In the genomic region with DNA sequence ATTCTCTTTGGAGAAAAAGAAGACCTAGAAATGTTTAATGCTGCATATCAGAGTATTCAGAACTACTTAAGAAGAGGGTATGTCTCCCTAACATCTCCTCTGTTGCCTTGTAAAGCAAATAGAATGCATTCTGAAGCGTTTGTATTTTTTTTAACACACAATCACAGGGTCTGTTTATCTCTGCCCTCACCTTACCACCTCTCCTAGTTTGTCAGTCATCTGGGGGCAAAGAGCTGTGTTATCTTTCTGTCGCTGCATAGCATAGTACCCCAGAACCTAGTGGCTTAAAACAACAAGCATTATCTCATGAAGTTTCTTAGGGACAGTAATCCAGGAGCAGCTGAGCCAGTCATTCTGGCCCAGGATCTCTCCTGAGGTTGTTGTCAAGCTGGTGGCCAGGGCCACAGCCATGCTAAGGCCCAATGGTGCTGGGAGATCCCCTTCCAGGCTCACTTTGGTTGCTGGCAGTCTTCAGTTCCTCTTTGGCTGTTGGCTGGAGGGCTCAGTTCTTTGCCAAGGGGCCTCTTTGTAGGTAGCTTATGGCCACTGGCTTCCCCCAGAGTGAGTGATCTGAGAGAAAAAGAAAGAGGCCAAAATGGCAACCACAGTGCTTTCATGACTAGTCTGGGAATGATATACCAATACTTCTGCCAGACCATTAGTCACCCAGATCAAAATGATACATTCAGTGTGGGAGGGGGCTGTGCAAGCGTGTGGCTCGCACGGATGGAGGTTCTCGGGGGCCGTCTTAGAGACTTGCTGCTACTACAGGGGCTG, we compare ENCODE assay signal across 8 cellular contexts. TPM values are rescaled to one million over a fixed set of nuclear protein-coding genes. Genes with fewer than 3 reads are reported as not detected.
DNase-seq lines count a peak whose midpoint lies in the region; ATAC-seq and TF ChIP-seq lines count a peak whose summit lies in the region.

No MANE protein-coding gene starts in this region.

- H3K36me3 ChIP-seq in OCI-LY7 (ENCODE audit: insufficient read depth, low read length), result peaks cover 100% of the 10 kb centered on the region

- H4K20me1 ChIP-seq in OCI-LY7 (ENCODE audit: insufficient read depth, low read length), result peaks cover 4% of the 10 kb centered on the region; the same call in 1 of the 2 replicates

- intact Hi-C loops in OCI-LY7 (cut with micrococcal nuclease; ENCODE audit: unreplicated experiment), result no loop called here

- peak overlapping the region; percentile 38 for H3K4me3 Mint-ChIP-seq in activated T-cell treated with anti-CD3 and anti-CD28 coated beads, Interleukin-2, amount 50 U/mL, for 24 hours
- H3K4me3 Mint-ChIP-seq in stimulated activated effector memory CD8-positive, alpha-beta T cell treated with anti-CD3 and anti-CD28 coated beads, Interleukin-12 subunit alpha, Interleukin-12 subunit beta, amount 100 ng/mL, for 72 hours, result peak overlapping the region; percentile 44

- peaks cover 8% of the 10 kb centered on the region for H3K4me1 ChIP-seq in OCI-LY7 (ENCODE audit: insufficient read depth, low read length, poor library complexity, severe bottlenecking)

- POLR2A ChIA-PET in OCI-LY7 (lab: Charles Lee), result interaction anchor here (0.8 to 2.2 kb wide), 4 partner anchors 9 to 60 kb away, joined by 3 to 7 read pairs (median 3); no protein-coding TSS in a partner anchor

- CTCF ChIA-PET in OCI-LY7 (lab: Charles Lee; ENCODE audit: unreplicated experiment), result no interaction called here

- no peaks in the 10 kb centered on the region for H3K27me3 Mint-ChIP-seq in activated T-cell treated with anti-CD3 and anti-CD28 coated beads, Interleukin-2, amount 50 U/mL, for 24 hours

- H3K79me2 ChIP-seq in OCI-LY7 (ENCODE audit: insufficient read depth, low read depth, low read length), result peaks cover 60% of the 10 kb centered on the region

- peaks cover 94% of the 10 kb centered on the region for H3K36me3 Mint-ChIP-seq in activated T-cell treated with anti-CD3 and anti-CD28 coated beads, Interleukin-2, amount 50 U/mL, for 24 hours (ENCODE audit: low read depth)
- H3K36me3 Mint-ChIP-seq in stimulated activated effector memory CD8-positive, alpha-beta T cell treated with anti-CD3 and anti-CD28 coated beads, Interleukin-12 subunit alpha, Interleukin-12 subunit beta, amount 100 ng/mL, for 72 hours, result peaks cover 100% of the 10 kb centered on the region

- H3K9me3 ChIP-seq in OCI-LY7 (ENCODE audit: low read length), result no peaks in the 10 kb centered on the region

- H3K27ac Mint-ChIP-seq in activated T-cell treated with anti-CD3 and anti-CD28 coated beads, Interleukin-2, amount 50 U/mL, for 24 hours, result peak overlapping the region; percentile 93
- H3K27ac Mint-ChIP-seq in stimulated activated effector memory CD8-positive, alpha-beta T cell treated with anti-CD3 and anti-CD28 coated beads, Interleukin-12 subunit alpha, Interleukin-12 subunit beta, amount 100 ng/mL, for 72 hours, result peak overlapping the region; percentile 91

- DNase-seq in activated T-cell treated with anti-CD3 and anti-CD28 coated beads, Interleukin-2, amount 50 U/mL, for 24 hours, result peak; percentile 47
- DNase-seq in activated T-cell treated with anti-CD3 and anti-CD28 coated beads for 4 hours (no peak), OCI-LY7 (ENCODE audit: low spot score) (no peak), SHP77 treated with DMSO at 0.1 percent for 48 hours (lab: John Stamatoyannopoulos, UW) (no peak), middle frontal gyrus (ENCODE audit: extremely low spot score, low spot score) (no peak), ecto neural progenitor cell (ENCODE audit: low spot score) (no peak)
- DNase-seq in stimulated activated effector memory CD8-positive, alpha-beta T cell treated with anti-CD3 and anti-CD28 coated beads, Interleukin-12 subunit alpha, Interleukin-12 subunit beta, amount 100 ng/mL, for 72 hours (ENCODE audit: low spot score in 2 of 2), result peak in 1 of 2 donors; percentile 71

- H3K4me3 ChIP-seq in OCI-LY7 (ENCODE audit: low read depth, low read length, poor library complexity, severe bottlenecking), result no peak overlapping the region

- no TSS peak for BruUV-seq in OCI-LY7 (replicated peaks; lab: Mats Ljungman, UMichigan)

- peak; percentile 99 for ATAC-seq in HG02588 (IDR thresholded peaks at IDR 0.05; ENCODE audit: unreplicated experiment)
- peak; percentile 96 for ATAC-seq in stimulated activated effector memory CD8-positive, alpha-beta T cell treated with anti-CD3 and anti-CD28 coated beads, Interleukin-12 subunit alpha, Interleukin-12 subunit beta, amount 100 ng/mL, for 72 hours

- H3K4me1 Mint-ChIP-seq in activated T-cell treated with anti-CD3 and anti-CD28 coated beads, Interleukin-2, amount 50 U/mL, for 24 hours (ENCODE audit: low read depth), result peaks cover 43% of the 10 kb centered on the region
- peaks cover 30% of the 10 kb centered on the region for H3K4me1 Mint-ChIP-seq in stimulated activated effector memory CD8-positive, alpha-beta T cell treated with anti-CD3 and anti-CD28 coated beads, Interleukin-12 subunit alpha, Interleukin-12 subunit beta, amount 100 ng/mL, for 72 hours

- no peak overlapping the region for H3K4me2 ChIP-seq in OCI-LY7 (ENCODE audit: low read length)

- H3K27ac ChIP-seq in OCI-LY7 (ENCODE audit: low read depth, low read length, poor library complexity, severe bottlenecking), result peak overlapping the region; percentile 6

- TF ChIP-seq CTCF in OCI-LY7 (conservative IDR thresholded peaks at IDR 0.05; ENCODE audit: low read length), result no peak

- H3K9me3 Mint-ChIP-seq in activated T-cell treated with anti-CD3 and anti-CD28 coated beads, Interleukin-2, amount 50 U/mL, for 24 hours, result no peaks in the 10 kb centered on the region
- H3K9me3 Mint-ChIP-seq in stimulated activated effector memory CD8-positive, alpha-beta T cell treated with anti-CD3 and anti-CD28 coated beads, Interleukin-12 subunit alpha, Interleukin-12 subunit beta, amount 100 ng/mL, for 72 hours, result no peaks in the 10 kb centered on the region

- no peaks in the 10 kb centered on the region for H3K9me2 ChIP-seq in OCI-LY7 (ENCODE audit: insufficient read depth, low read length)

- H2AFZ ChIP-seq in OCI-LY7 (ENCODE audit: low read length), result no peak overlapping the region

RNA-seq across cellular contexts. Expression of a gene that starts 17.8 kb away (rescaled TPM):
- 125 and 186 TPM in 2 replicates for total RNA-seq in OCI-LY7 (2014; rRNA removed; shearing (Covaris generic))
- total RNA-seq in OCI-LY7 (2022), result 337 and 398 TPM in 2 replicates
